ENCODE assay signal across 9 cellular contexts in the genomic region with DNA sequence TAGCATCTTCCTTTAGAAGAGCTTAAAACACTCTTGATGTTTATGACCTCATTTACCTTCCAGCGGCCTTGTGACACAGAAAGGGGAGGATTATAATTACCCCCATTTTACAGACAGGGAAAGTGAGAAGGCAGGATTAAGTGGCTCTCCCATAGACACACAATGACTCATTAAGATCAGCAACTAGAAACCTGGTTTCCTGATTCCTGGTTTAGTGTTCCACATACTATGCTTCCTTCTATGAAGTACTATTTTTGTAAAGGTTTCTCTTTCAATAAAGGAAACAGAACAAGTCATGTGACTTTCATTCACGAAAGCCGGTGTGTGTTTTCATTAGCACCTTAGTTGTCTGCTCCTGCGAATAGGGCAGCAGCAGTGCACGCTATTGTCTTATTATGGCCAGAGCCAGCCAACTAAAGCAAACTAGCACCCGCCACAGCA. TPM values are rescaled to one million over a fixed set of nuclear protein-coding genes. Genes with fewer than 3 reads are reported as not detected.
A peak's percentile ranks its signal among the peaks of the same experiment; 100 is the strongest.
DNase-seq lines count a peak whose midpoint lies in the region; ATAC-seq and TF ChIP-seq lines count a peak whose summit lies in the region.
"Had no signal": no experiment of that assay in that cellular context is flagged by ENCODE, and none has a peak within 500 bp of the region (broad histone marks: within the 10 kb centered on the region; RNA-seq: fewer than 3 reads in every experiment).

No MANE protein-coding gene starts in this region.

- peak; percentile 16 to 47 for ATAC-seq in activated T-cell treated with anti-CD3 and anti-CD28 coated beads, Interleukin-2, amount 50 U/mL, for 4 hours

- TF ChIP-seq EP300 in stomach (IDR thresholded peaks at IDR 0.05), result no peak

- no peak for TF ChIP-seq CTCF in esophagus squamous epithelium (IDR thresholded peaks at IDR 0.05)
- TF ChIP-seq CTCF in stomach (IDR thresholded peaks at IDR 0.05), result no peak
- no peak for TF ChIP-seq CTCF in endothelial cell (IDR thresholded peaks at IDR 0.05; ENCODE audit: unreplicated experiment)

- WGBS in esophagus squamous epithelium, 2 donors, result 16 to 35% methylated on average over 5 of the region's 6 CpGs
- WGBS in stomach, 5 donors, result 23 to 42% (median 41%) methylated on average over 6 of the region's 6 CpGs

- H3K9me3 ChIP-seq in esophagus squamous epithelium (no peaks in the 10 kb centered on the region), stomach (no peaks in the 10 kb centered on the region)

- no peak overlapping the region for H3K4me3 Mint-ChIP-seq in activated T-cell treated with anti-CD3 and anti-CD28 coated beads, Interleukin-2, amount 50 U/mL, for 4 hours
- H3K4me3 Mint-ChIP-seq in endothelial cell (ENCODE audit: unreplicated experiment), result no peak overlapping the region
- H3K4me3 Mint-ChIP-seq: activated B cell treated with CpG ODN at 0.5 μM for 24 hours had no signal

- no peak for DNase-seq in activated T-cell treated with anti-CD3 and anti-CD28 coated beads, Interleukin-2, amount 50 U/mL, for 4 hours
- no peak for DNase-seq in activated T-cell treated with anti-CD3 and anti-CD28 coated beads, Interleukin-2, amount 50 U/mL, for 48 hours
- DNase-seq in SIG-M5 treated with dmso at 0.1 percent for 504 hours (lab: John Stamatoyannopoulos, UW; ENCODE audit: unreplicated experiment) (peak; percentile 88), esophagus squamous epithelium (lab: John Stamatoyannopoulos, UW) (no peak), stomach (peak; percentile 65), endothelial cell (ENCODE audit: low spot score) (no peak), NCI-H187 treated with DMSO at 0.1 percent for 48 hours (lab: John Stamatoyannopoulos, UW) (no peak)
- DNase-seq in stimulated activated CD4-positive, alpha-beta T cell treated with anti-CD3 and anti-CD28 coated beads, Interleukin-4, amount 100 ng/mL, for 1 hour, result no peak
- DNase-seq: activated B cell treated with CpG ODN at 0.5 μM for 24 hours had no signal

- H3K27ac ChIP-seq in esophagus squamous epithelium (peak overlapping the region in 3 of 4 donors; percentile 5 to 67 (median 56)), stomach (peak overlapping the region; percentile 25 to 77 (median 68))

- H3K9me3 Mint-ChIP-seq in activated T-cell treated with anti-CD3 and anti-CD28 coated beads, Interleukin-2, amount 50 U/mL, for 4 hours, result no peaks in the 10 kb centered on the region
- H3K9me3 Mint-ChIP-seq in endothelial cell (ENCODE audit: unreplicated experiment), result no peaks in the 10 kb centered on the region
- H3K9me3 Mint-ChIP-seq: activated B cell treated with CpG ODN at 0.5 μM for 24 hours had no signal

- H3K27ac Mint-ChIP-seq in endothelial cell (ENCODE audit: unreplicated experiment), result no peak overlapping the region
- H3K27ac Mint-ChIP-seq: activated B cell treated with CpG ODN at 0.5 μM for 24 hours had no signal

- H3K27me3 Mint-ChIP-seq in activated T-cell treated with anti-CD3 and anti-CD28 coated beads, Interleukin-2, amount 50 U/mL, for 4 hours (ENCODE audit: low read depth), result no peaks in the 10 kb centered on the region
- peaks cover 5% of the 10 kb centered on the region for H3K27me3 Mint-ChIP-seq in endothelial cell (ENCODE audit: unreplicated experiment)
- H3K27me3 Mint-ChIP-seq: activated B cell treated with CpG ODN at 0.5 μM for 24 hours had no signal

- peaks cover 13% of the 10 kb centered on the region for H3K36me3 Mint-ChIP-seq in activated T-cell treated with anti-CD3 and anti-CD28 coated beads, Interleukin-2, amount 50 U/mL, for 4 hours (ENCODE audit: insufficient read depth)
- peaks cover 8% of the 10 kb centered on the region for H3K36me3 Mint-ChIP-seq in endothelial cell (ENCODE audit: low read depth, unreplicated experiment)

- TF ChIP-seq POLR2A in esophagus squamous epithelium (IDR thresholded peaks at IDR 0.05), result peak in 1 of 4 donors; percentile 8
- no peak for TF ChIP-seq POLR2A in stomach (IDR thresholded peaks at IDR 0.05)

- H3K36me3 ChIP-seq in esophagus squamous epithelium (peaks cover 5 to 17% (median 6%) of the 10 kb centered on the region in 3 donors), stomach (peaks cover 12 to 24% (median 20%) of the 10 kb centered on the region in 4 donors)

- H3K4me1 ChIP-seq in esophagus squamous epithelium, result peaks cover 13 to 64% (median 20%) of the 10 kb centered on the region in 3 donors
- peaks cover 33 to 88% (median 62%) of the 10 kb centered on the region in 4 donors for H3K4me1 ChIP-seq in stomach

- H3K4me3 ChIP-seq in esophagus squamous epithelium (peak overlapping the region in 3 of 4 donors; percentile 12 to 84 (median 68)), stomach (peak overlapping the region in 2 of 4 donors; percentile 77 to 84)

- H3K27me3 ChIP-seq in esophagus squamous epithelium (no peaks in the 10 kb centered on the region), stomach (no peaks in the 10 kb centered on the region)

- intact Hi-C loops in esophagus squamous epithelium (cut with DNase I), result no loop called here
- intact Hi-C loops in stomach (cut with DNase I; ENCODE audit: low total_unique reads), result no loop called here

- peaks cover 65% of the 10 kb centered on the region for H3K4me1 Mint-ChIP-seq in activated T-cell treated with anti-CD3 and anti-CD28 coated beads, Interleukin-2, amount 50 U/mL, for 4 hours (ENCODE audit: low read depth)
- H3K4me1 Mint-ChIP-seq in endothelial cell (ENCODE audit: unreplicated experiment), result peaks cover 32% of the 10 kb centered on the region

RNA-seq across cellular contexts. Expression of gene IRS2, which starts 8.3 kb away (rescaled TPM):
- total RNA-seq in activated T-cell treated with anti-CD3 and anti-CD28 coated beads, Interleukin-2, amount 50 U/mL, for 4 hours, result 1 to 10 TPM; 3.7 to 4.2 (median 4.2) TPM
- total RNA-seq in esophagus squamous epithelium (10 to 100 TPM in 1 of 4 donors, 1 to 10 TPM in 3; 5.0 to 24.6 (median 7.5) TPM), stomach (10 to 100 TPM; 10.7 to 24.1 (median 18.7) TPM), endothelial cell (ENCODE audit: unreplicated experiment) (16.4 TPM)
- polyA plus RNA-seq in stomach, result 1 to 10 TPM; 2.7 to 3.7 (median 3.5) TPM

Comparison
In these comparisons a context has a peak if more than half of its experiments do, and no peak if none do; other contexts are left out.
1. DNase-seq: peak in SIG-M5 treated with dmso at 0.1 percent for 504 hours (single experiment) and stomach (single experiment); none in activated T-cell treated with anti-CD3 and anti-CD28 coated beads, Interleukin-2, amount 50 U/mL, for 4 hours (single experiment), activated T-cell treated with anti-CD3 and anti-CD28 coated beads, Interleukin-2, amount 50 U/mL, for 48 hours (0 of 2), esophagus squamous epithelium (single experiment), stimulated activated CD4-positive, alpha-beta T cell treated with anti-CD3 and anti-CD28 coated beads, Interleukin-4, amount 100 ng/mL, for 1 hour (single experiment), endothelial cell (single experiment) and NCI-H187 treated with DMSO at 0.1 percent for 48 hours (single experiment).